ENCODE assay signal across 16 cellular contexts in the genomic region with DNA sequence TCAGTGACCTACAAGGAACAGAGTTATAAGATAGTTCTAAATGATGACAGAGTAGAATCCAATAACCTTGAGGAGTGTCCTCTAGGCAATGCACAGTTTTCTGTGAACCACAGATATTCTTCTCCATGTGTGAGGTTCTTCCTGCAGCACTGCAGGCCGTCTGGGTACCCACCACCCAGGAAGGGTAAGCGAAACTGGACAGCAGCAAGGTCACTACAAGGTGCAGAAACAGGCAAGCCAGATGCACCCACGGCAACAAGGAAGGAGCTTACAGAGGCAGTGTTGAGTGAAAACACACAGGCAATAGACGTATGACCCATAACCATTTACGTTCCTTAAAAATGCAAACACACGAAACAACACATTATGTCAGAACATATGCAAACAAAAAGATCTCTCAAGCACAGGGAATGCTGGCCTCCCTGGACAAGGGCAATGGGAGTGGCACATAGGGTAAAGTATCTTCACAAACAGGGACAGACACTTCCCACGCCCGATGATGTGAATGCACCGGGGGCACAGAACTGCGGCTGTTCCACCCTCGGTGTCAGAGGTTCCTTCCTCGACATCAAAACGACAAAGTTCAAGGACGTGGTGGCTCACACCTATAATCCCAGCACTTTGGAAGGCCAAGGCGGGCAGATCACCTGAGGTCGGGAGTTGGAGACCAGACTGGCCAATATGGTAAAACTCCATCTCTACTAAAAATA.
"Had no signal": no experiment of that assay in that cellular context is flagged by ENCODE, and none has a peak within 500 bp of the region (broad histone marks: within the 10 kb centered on the region; RNA-seq: fewer than 3 reads in every experiment).

No MANE protein-coding gene starts in this region.

- H3K9me3 ChIP-seq: heart left ventricle, stomach, vagina had no signal

- H3K4me3 ChIP-seq: breast epithelium, heart left ventricle, stomach, vagina had no signal

- H3K27me3 ChIP-seq: breast epithelium, foreskin keratinocyte, heart left ventricle, stomach, vagina had no signal

- ATAC-seq: foreskin keratinocyte; heart left ventricle; natural killer cell treated with Interleukin-12 subunit alpha and Interleukin-12 subunit beta and Interleukin-15 and Interleukin-18, amount 100 ng/mL, for 72 hours had no signal

- H3K36me3 ChIP-seq: breast epithelium, heart left ventricle, stomach, vagina had no signal

- H3K4me1 ChIP-seq: breast epithelium, foreskin keratinocyte, vagina had no signal

- H3K27ac ChIP-seq: breast epithelium, foreskin keratinocyte, stomach, vagina had no signal

- DNase-seq: activated B cell treated with CpG ODN at 0.5 μM for 24 hours; activated CD4-positive, alpha-beta T cell treated with anti-CD3 and anti-CD28 coated beads, Interleukin-2, amount 50 U/mL, for 1 hour; activated gamma-delta T cell; activated T-cell treated with anti-CD3 and anti-CD28 coated beads, Interleukin-2, amount 50 U/mL, for 24 hours; anterior cingulate cortex; foreskin keratinocyte; kidney glomerular epithelial cell; mammary epithelial cell; occipital lobe; stimulated activated CD4-positive, alpha-beta T cell treated with anti-CD3 and anti-CD28 coated beads, Interleukin-4, amount 100 ng/mL, for 4 hours; stomach; T-helper 2 cell had no signal
